Comparison of ENCODE assay signal across 8 cellular contexts in the genomic region with DNA sequence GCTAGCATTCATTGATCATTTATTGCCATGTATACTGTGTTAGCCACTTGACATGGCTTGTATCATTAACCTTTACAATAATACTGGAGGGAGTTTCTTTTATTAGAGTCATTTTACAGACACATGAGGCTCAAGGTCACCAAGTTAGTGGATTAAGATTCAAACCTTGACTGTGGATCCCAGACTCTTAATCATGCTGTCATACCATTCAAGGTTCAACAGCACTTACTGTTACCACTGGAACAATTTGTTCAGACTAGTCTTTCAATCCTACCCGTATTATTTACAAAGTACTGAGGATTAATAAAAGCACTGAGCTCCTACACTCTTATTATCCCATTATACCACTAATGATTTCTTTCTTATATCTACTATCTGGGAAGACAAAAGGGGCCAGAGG. TPM values are rescaled to one million over a fixed set of nuclear protein-coding genes. Genes with fewer than 3 reads are reported as not detected.
DNase-seq lines count a peak whose midpoint lies in the region; ATAC-seq, FAIRE-seq and TF ChIP-seq lines count a peak whose summit lies in the region.

No MANE protein-coding gene starts in this region.

- no peaks in the 10 kb centered on the region for H3K27me3 Mint-ChIP-seq in Calu3 (ENCODE audit: unreplicated experiment)

- H4K20me1 ChIP-seq in OCI-LY1 (ENCODE audit: insufficient read depth, low read length) = no peaks in the 10 kb centered on the region

- H3K4me3 Mint-ChIP-seq in Calu3 (ENCODE audit: low read depth, unreplicated experiment) = peak overlapping the region; percentile 76

- no peaks in the 10 kb centered on the region for H3K4me1 Mint-ChIP-seq in Calu3 (ENCODE audit: low read depth, unreplicated experiment)

- H3K27ac ChIP-seq in OCI-LY1 (ENCODE audit: low read depth, low read length, poor library complexity, severe bottlenecking) = peak overlapping the region; percentile 44
- H3K27ac ChIP-seq in pancreas = peak overlapping the region in 1 of 4 donors; percentile 81

- peaks cover 13% of the 10 kb centered on the region for H3K36me3 Mint-ChIP-seq in Calu3 (ENCODE audit: insufficient read depth, unreplicated experiment)

- no peak overlapping the region for H2AFZ ChIP-seq in OCI-LY1 (ENCODE audit: low read length)

- H3K9ac ChIP-seq in OCI-LY1 (ENCODE audit: low read length) = peak overlapping the region; percentile 93

- DNase-seq in Calu3 = no peak
- no peak for DNase-seq in epithelial cell of esophagus (ENCODE audit: low read depth)
- DNase-seq in pancreas = no peak
- DNase-seq in NCI-H345 treated with DMSO at 0.1 percent for 48 hours (lab: John Stamatoyannopoulos, UW; ENCODE audit: unreplicated experiment) = no peak
- no peak for DNase-seq in GOT3 (lab: John Stamatoyannopoulos, UW)
- no peak for DNase-seq in COR-L47 (lab: John Stamatoyannopoulos, UW)

- CTCF ChIA-PET in Calu3 (lab: Charles Lee) = no interaction called here

- H3K9me3 ChIP-seq in OCI-LY1 (ENCODE audit: low read length) (no peaks in the 10 kb centered on the region), pancreas (no peaks in the 10 kb centered on the region)

- no peaks in the 10 kb centered on the region for H3K27me3 ChIP-seq in OCI-LY1 (ENCODE audit: insufficient read depth, low read length)
- H3K27me3 ChIP-seq in pancreas = no peaks in the 10 kb centered on the region

- peaks cover 14% of the 10 kb centered on the region; the same call in 1 of the 2 replicates for H3K79me2 ChIP-seq in OCI-LY1 (ENCODE audit: insufficient read depth, low read length)

- H3K36me3 ChIP-seq in OCI-LY1 (ENCODE audit: insufficient read depth, low read length) (peaks cover 41% of the 10 kb centered on the region), pancreas (peaks cover 0 to 9% (median 0%) of the 10 kb centered on the region in 3 donors)

- WGBS in pancreas, 2 donors = 3 to 11% methylated on average over 1 of the region's 1 CpG

- H3K4me1 ChIP-seq in OCI-LY1 (ENCODE audit: insufficient read depth, low read length, severe bottlenecking) (peaks cover 18% of the 10 kb centered on the region), pancreas (peaks cover 5 to 16% (median 13%) of the 10 kb centered on the region in 3 donors)

- H3K9me2 ChIP-seq in OCI-LY1 (ENCODE audit: low read depth, low read length) = no peaks in the 10 kb centered on the region

- intact Hi-C loops in Calu3 (cut with micrococcal nuclease; ENCODE audit: unreplicated experiment) = loop anchor here (10.0 kb wide), 1 partner anchor 211 kb away; a partner anchor contains a TSS
- intact Hi-C loops in pancreas (cut with DNase I) = no loop called here

- no peak for TF ChIP-seq CTCF in Calu3 (IDR thresholded peaks at IDR 0.05; ENCODE audit: unreplicated experiment)
- no peak for TF ChIP-seq CTCF in OCI-LY1 (IDR thresholded peaks at IDR 0.05; ENCODE audit: low read length)
- TF ChIP-seq CTCF in epithelial cell of esophagus (IDR thresholded peaks at IDR 0.05; ENCODE audit: insufficient read depth, low read depth, low read length, missing control alignments) = no peak
- TF ChIP-seq CTCF in pancreas (IDR thresholded peaks at IDR 0.05) = no peak

- peak overlapping the region; percentile 91 for H3K4me2 ChIP-seq in OCI-LY1 (ENCODE audit: low read length)

- FAIRE-seq in pancreas (lab: Jason Lieb, UNC) = no peak

- BruUV-seq in Calu3 (replicated peaks; lab: Mats Ljungman, UMichigan) = no TSS peak

- H3K9me3 Mint-ChIP-seq in Calu3 (ENCODE audit: low read depth, unreplicated experiment) = no peaks in the 10 kb centered on the region

- H3K4me3 ChIP-seq in OCI-LY1 (ENCODE audit: low read depth, low read length, poor library complexity, severe bottlenecking) (peak overlapping the region; percentile 84), epithelial cell of esophagus (ENCODE audit: low read length) (peak overlapping the region; percentile 74), pancreas (peak overlapping the region; percentile 44 to 82 (median 74))

- H3F3A ChIP-seq in OCI-LY1 (ENCODE audit: insufficient read depth, low read length) = no peaks in the 10 kb centered on the region

- no peak overlapping the region for H3K27ac Mint-ChIP-seq in Calu3 (ENCODE audit: unreplicated experiment)

- no peak for ATAC-seq in pancreas
- ATAC-seq in GM19395 (IDR thresholded peaks at IDR 0.05; ENCODE audit: unreplicated experiment) = no peak

RNA-seq across cellular contexts. Expression of a gene that starts 1.2 kb away (rescaled TPM):
- total RNA-seq in Calu3 (2022) (48.4 and 51.3 TPM in 2 replicates), pancreas (10 to 100 TPM; 13.6 to 24.6 (median 18.6) TPM)
- polyA plus RNA-seq in pancreas = 100 to 1,000 TPM; 118 to 124 TPM

RNA-seq across cellular contexts. Expression of a gene that starts 15.6 kb away (rescaled TPM):
- total RNA-seq in Calu3 (2022) = 0.80 and 1.0 TPM in 2 replicates
- total RNA-seq in pancreas = 1 to 10 TPM in 3 of 6 donors, under 1 TPM in 3; 0.52 to 3.3 (median 1.0) TPM
- polyA plus RNA-seq in pancreas = 1 to 10 TPM; 4.0 to 6.7 TPM

RNA-seq across cellular contexts. Expression of a gene that starts 26.8 kb away (rescaled TPM):
- total RNA-seq in Calu3 (2022) (1.5 and 2.2 TPM in 2 replicates), pancreas (10 to 100 TPM in 4 of 6 donors, 1 to 10 TPM in 2; 8.6 to 20.9 (median 13.3) TPM)
- 10 to 100 TPM in 1 of 2 donors, 1 to 10 TPM in 1; 9.2 to 14.9 TPM for polyA plus RNA-seq in pancreas
